Comparison of ENCODE assay signal across 1 cellular context in genomic region chr10:128267581-128267980, GRCh38.
TF ChIP-seq lines count a peak whose summit lies in the region.

No MANE protein-coding gene starts in this region.

TF ChIP-seq in HEK293, 187 proteins besides CTCF, POLR2A, EP300 and RAD21 (continued from another document):
- TF ChIP-seq, protein P1, sequence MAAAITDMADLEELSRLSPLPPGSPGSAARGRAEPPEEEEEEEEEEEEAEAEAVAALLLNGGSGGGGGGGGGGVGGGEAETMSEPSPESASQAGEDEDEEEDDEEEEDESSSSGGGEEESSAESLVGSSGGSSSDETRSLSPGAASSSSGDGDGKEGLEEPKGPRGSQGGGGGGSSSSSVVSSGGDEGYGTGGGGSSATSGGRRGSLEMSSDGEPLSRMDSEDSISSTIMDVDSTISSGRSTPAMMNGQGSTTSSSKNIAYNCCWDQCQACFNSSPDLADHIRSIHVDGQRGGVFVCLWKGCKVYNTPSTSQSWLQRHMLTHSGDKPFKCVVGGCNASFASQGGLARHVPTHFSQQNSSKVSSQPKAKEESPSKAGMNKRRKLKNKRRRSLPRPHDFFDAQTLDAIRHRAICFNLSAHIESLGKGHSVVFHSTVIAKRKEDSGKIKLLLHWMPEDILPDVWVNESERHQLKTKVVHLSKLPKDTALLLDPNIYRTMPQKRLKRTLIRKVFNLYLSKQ (tag by site-specific recombination; IDR thresholded peaks at IDR 0.05; ENCODE audit: borderline replicate concordance) = no peak
- no peak for TF ChIP-seq ZNF223 (tag by site-specific recombination; IDR thresholded peaks at IDR 0.05)
TF ChIP-seq in HEK293: peak in this region for 1.
